12 cellular contexts compared by ENCODE assay signal in genomic region chr3:119508172-119508845, GRCh38. TPM values are rescaled to one million over a fixed set of nuclear protein-coding genes. Genes with fewer than 3 reads are reported as not detected.
DNase-seq lines count a peak whose midpoint lies in the region; ATAC-seq, FAIRE-seq and TF ChIP-seq lines count a peak whose summit lies in the region.
"Had no signal": no experiment of that assay in that cellular context is flagged by ENCODE, and none has a peak within 500 bp of the region (broad histone marks: within the 10 kb centered on the region; RNA-seq: fewer than 3 reads in every experiment).

No MANE protein-coding gene starts in this region.

- no peak overlapping the region for H3K4me2 ChIP-seq in K562 (ENCODE audit: insufficient read depth, low read length)

- H3K4me3 ChIP-seq in Jurkat, Clone E6-1 (ENCODE audit: low read length), result no peak overlapping the region
- no peak overlapping the region for H3K4me3 ChIP-seq in K562
- no peak overlapping the region for H3K4me3 ChIP-seq in body of pancreas

- peak overlapping the region; percentile 56 for H3K27ac ChIP-seq in K562 (ENCODE audit: extremely low read depth, low read depth, low read length)
- H3K27ac ChIP-seq in body of pancreas, result no peak overlapping the region

- POLR2A ChIA-PET in K562 (lab: Yijun Ruan, JAX), result interaction anchor here (0.9 to 1.4 kb wide), 4 partner anchors 8 to 23 kb away, joined by 3 to 12 read pairs (median 6); partner anchors contain the start of gene TIMMDC1

- no peak for TF ChIP-seq POLR2A in K562 (conservative IDR thresholded peaks at IDR 0.05)
- TF ChIP-seq POLR2A in body of pancreas (IDR thresholded peaks at IDR 0.05), result no peak

- H3K27me3 ChIP-seq in K562 (ENCODE audit: control insufficient read depth in 2 of 2, insufficient read depth in 2 of 2, low read length in 2 of 2) (no peaks in the 10 kb centered on the region), body of pancreas (no peaks in the 10 kb centered on the region)

- H3K4me1 ChIP-seq in K562 (replicated peaks in 1 of 2; ENCODE audit: control insufficient read depth in 2 of 2, insufficient read depth in 2 of 2, low read length in 2 of 2) (peaks cover 0 to 19% of the 10 kb centered on the region in 2 experiments; a peak in 3 of 5 replicates), body of pancreas (no peaks in the 10 kb centered on the region)

- intact Hi-C loops in K562 (cut with micrococcal nuclease), result no loop called here
- intact Hi-C loops in body of pancreas (cut with DNase I), result loop anchor here (10.0 kb wide), 1 partner anchor 66 kb away; the partner anchor contains the start of gene ADPRH

- peak; percentile 47; the same call in 1 of the 2 replicates for TF ChIP-seq EP300 in K562 (IDR thresholded peaks at IDR 0.05; ENCODE audit: low read length)

- 0 out of 4 replicates have a peak, but pooled peaks of 1 of the 2 experiments have one; percentile 4 for TF ChIP-seq RAD21 in K562 (CRISPR knock-in tag; conservative IDR thresholded peaks at IDR 0.05 in 1 of 2, IDR thresholded peaks at IDR 0.05 in 1 of 2)

- CTCF ChIA-PET in K562 (lab: Yijun Ruan, JAX; ENCODE audit: low intra/inter-chr PET ratio), result no interaction called here

- peaks cover 73% of the 10 kb centered on the region for H3K36me3 ChIP-seq in K562 (ENCODE audit: control insufficient read depth, insufficient read depth, low read length)
- peaks cover 0 to 14% of the 10 kb centered on the region in 2 donors for H3K36me3 ChIP-seq in body of pancreas (replicated peaks in 1 of 2; ENCODE audit: insufficient read depth in 1 of 2, low read depth in 2 of 2)

- peaks cover 35% of the 10 kb centered on the region for H3K79me2 ChIP-seq in K562 (ENCODE audit: control insufficient read depth, insufficient read depth, low read length)

- DNase-seq in GM20000 (ENCODE audit: low spot score), result peak; percentile 16
- peak; percentile 81 for DNase-seq in Jurkat, Clone E6-1 (ENCODE audit: low read depth, low spot score)
- DNase-seq in K562 (ENCODE audit: extremely low read depth in 1 of 4, low spot score in 3 of 4), result peak in 3 of 4 experiments; percentile 7 to 71 (median 57)
- no peak for DNase-seq in body of pancreas
- DNase-seq in MV-4-11 (lab: John Stamatoyannopoulos, UW), result no peak
- DNase-seq in RKO (ENCODE audit: low spot score), result no peak
- no peak for DNase-seq in amygdala (lab: John Stamatoyannopoulos, UW)
- DNase-seq: activated gamma-delta T cell treated with Interleukin-2 at 50 U/mL for 16 hours; DMS79; effector memory CD4-positive, alpha-beta T cell; NCI-H226 had no signal

- H4K20me1 ChIP-seq in K562 (replicated peaks; ENCODE audit: control insufficient read depth, insufficient read depth, low read length), result no peaks in the 10 kb centered on the region

- H3K9me1 ChIP-seq in K562 (ENCODE audit: control insufficient read depth, insufficient read depth, low read length), result no peaks in the 10 kb centered on the region

- H3K9me3 ChIP-seq in K562 (replicated peaks; ENCODE audit: control insufficient read depth, insufficient read depth, low read depth, low read length), result no peaks in the 10 kb centered on the region
- H3K9me3 ChIP-seq in body of pancreas, result no peaks in the 10 kb centered on the region

- in situ Hi-C loops in K562 (cut with MboI), result no loop called here

- peak overlapping the region in 1 of 2 experiments; percentile 37; a peak in 1 of 4 replicates for H3K9ac ChIP-seq in K562 (ENCODE audit: insufficient read depth in 1 of 2, low read depth in 2 of 2, low read length in 2 of 2)

- FAIRE-seq in K562 (lab: Jason Lieb, UNC), result peak; percentile 95

- TF ChIP-seq CTCF in GM20000 (IDR thresholded peaks at IDR 0.05; ENCODE audit: extremely low read depth, missing control alignments) (no peak), K562 (IDR thresholded peaks at IDR 0.05 in 2 of 3, conservative IDR thresholded peaks at IDR 0.05 in 1 of 3; ENCODE audit: insufficient read depth in 2 of 3, low read depth in 1 of 3, low read length in 3 of 3) (no peak), body of pancreas (IDR thresholded peaks at IDR 0.05) (no peak)

- 33% methylated on average over 1 of the region's 1 CpG for WGBS in K562 (ENCODE audit: insufficient coverage, low coverage, missing lambda C conversion rate)
- WGBS in body of pancreas, 2 donors, result 76 to 85% methylated on average over 1 of the region's 1 CpG

- peak; percentile 79 for ATAC-seq in GM18502 (IDR thresholded peaks at IDR 0.05; ENCODE audit: poor library complexity, unreplicated experiment)
- ATAC-seq in K562, result peak; percentile 92
- no peak for ATAC-seq in body of pancreas

- BruUV-seq in K562 (replicated peaks; lab: Mats Ljungman, UMichigan), result no TSS peak

- H2AFZ ChIP-seq in K562 (ENCODE audit: low read depth, low read length), result no peak overlapping the region

RNA-seq across cellular contexts. Expression of gene TIMMDC1, which starts 10.0 kb away (rescaled TPM):
- 128 TPM for polyA plus RNA-seq in Jurkat, Clone E6-1 (2012; ENCODE audit: insufficient read depth, insufficient read length)
- total RNA-seq in K562 (2011; cell fraction: chromatin; rRNA removed; ENCODE audit: low replicate concordance), result 29.0 and 43.3 TPM in 2 replicates
- 23.3 and 27.1 TPM in 2 replicates for total RNA-seq in K562 (2011; cell fraction: nucleolus; rRNA removed)
- total RNA-seq in K562 (2011; cell fraction: nucleoplasm; rRNA removed), result 44.1 and 63.1 TPM in 2 replicates
- total RNA-seq in K562 (2014; rRNA removed), result 62.1 and 78.8 TPM in 2 replicates
- 81.6 and 82.6 TPM in 2 replicates for total RNA-seq in K562 (2014; rRNA removed; fragmentation: Illumina TruSeq; extraction: Trizol)
- 63.8 and 87.4 TPM in 2 replicates for total RNA-seq in K562 (2015; rRNA removed; fragmentation: Illumina TruSeq; extraction: Trizol)
- total RNA-seq in K562 (2021), result 107 and 121 TPM in 2 replicates
- polyA plus RNA-seq in K562 (2011; rRNA removed), result 62.5 and 86.6 TPM in 2 replicates
- polyA plus RNA-seq in K562 (2011; cell fraction: cytosol; rRNA removed), result 58.4 and 78.7 TPM in 2 replicates
- polyA plus RNA-seq in K562 (2011; cell fraction: nucleus; rRNA removed), result 30.2 and 40.6 TPM in 2 replicates
- polyA plus RNA-seq in K562 (2012), result 71.7 and 77.0 TPM in 2 replicates
- 68.1 and 78.7 TPM in 2 replicates for polyA plus RNA-seq in K562 (2014; fragmentation: Illumina TruSeq; extraction: Trizol)
- polyA plus RNA-seq in K562 (2014; fragmentation: Nextera tagmentation; extraction: Ambion mirVana), result 100 to 1,000 TPM; 224 to 226 TPM
- polyA plus RNA-seq in K562 (2014; rRNA removed), result 79.0 and 88.9 TPM in 2 replicates
- polyA minus RNA-seq in K562 (2011; rRNA and poly(A)+ RNA removed), result 34.0 and 37.5 TPM in 2 replicates
- polyA minus RNA-seq in K562 (2011; cell fraction: cytosol; rRNA and poly(A)+ RNA removed), result 23.1 and 32.3 TPM in 2 replicates
- 27.7 and 31.1 TPM in 2 replicates for polyA minus RNA-seq in K562 (2011; cell fraction: nucleus; rRNA and poly(A)+ RNA removed)
- 10 to 100 TPM; 15.6 to 33.0 TPM for total RNA-seq in body of pancreas

RNA-seq across cellular contexts. Expression of gene POGLUT1, which starts 39.5 kb away (rescaled TPM):
- 13.3 TPM for polyA plus RNA-seq in Jurkat, Clone E6-1 (2012; ENCODE audit: insufficient read depth, insufficient read length)
- total RNA-seq in K562 (2011; cell fraction: chromatin; rRNA removed; ENCODE audit: low replicate concordance), result 28.4 and 47.6 TPM in 2 replicates
- 20.9 and 21.5 TPM in 2 replicates for total RNA-seq in K562 (2011; cell fraction: nucleolus; rRNA removed)
- 27.1 and 38.6 TPM in 2 replicates for total RNA-seq in K562 (2011; cell fraction: nucleoplasm; rRNA removed)
- total RNA-seq in K562 (2014; rRNA removed) (5.2 and 10.6 TPM in 2 replicates), K562 (2014; rRNA removed; fragmentation: Illumina TruSeq; extraction: Trizol) (12.2 and 13.9 TPM in 2 replicates), K562 (2015; rRNA removed; fragmentation: Illumina TruSeq; extraction: Trizol) (11.0 and 11.5 TPM in 2 replicates), K562 (2021) (11.6 and 11.7 TPM in 2 replicates), body of pancreas (10 to 100 TPM in 1 of 2 donors, 1 to 10 TPM in 1; 7.8 to 15.5 TPM)
- polyA plus RNA-seq in K562 (2011; rRNA removed) (11.7 and 14.4 TPM in 2 replicates), K562 (2014; fragmentation: Illumina TruSeq; extraction: Trizol) (8.7 and 10.7 TPM in 2 replicates), K562 (2014; fragmentation: Nextera tagmentation; extraction: Ambion mirVana) (10 to 100 TPM; 14.2 to 17.5 TPM), K562 (2014; rRNA removed) (8.7 and 12.1 TPM in 2 replicates)
- 2.3 and 5.5 TPM in 2 replicates for polyA plus RNA-seq in K562 (2011; cell fraction: cytosol; rRNA removed)
- 18.0 and 18.4 TPM in 2 replicates for polyA plus RNA-seq in K562 (2011; cell fraction: nucleus; rRNA removed)
- 8.7 and 10.1 TPM in 2 replicates for polyA plus RNA-seq in K562 (2012)
- polyA minus RNA-seq in K562 (2011; rRNA and poly(A)+ RNA removed), result 25.3 and 27.1 TPM in 2 replicates
- 8.9 and 9.4 TPM in 2 replicates for polyA minus RNA-seq in K562 (2011; cell fraction: cytosol; rRNA and poly(A)+ RNA removed)
- polyA minus RNA-seq in K562 (2011; cell fraction: nucleus; rRNA and poly(A)+ RNA removed), result 15.9 and 17.3 TPM in 2 replicates

RNA-seq across cellular contexts. Expression of gene TMEM39A, which starts 44.9 kb away (rescaled TPM):
- 29.3 TPM for polyA plus RNA-seq in Jurkat, Clone E6-1 (2012; ENCODE audit: insufficient read depth, insufficient read length)
- 100 and 139 TPM in 2 replicates for total RNA-seq in K562 (2011; cell fraction: chromatin; rRNA removed; ENCODE audit: low replicate concordance)
- 53.2 and 55.5 TPM in 2 replicates for total RNA-seq in K562 (2011; cell fraction: nucleolus; rRNA removed)
- 85.4 and 97.5 TPM in 2 replicates for total RNA-seq in K562 (2011; cell fraction: nucleoplasm; rRNA removed)
- total RNA-seq in K562 (2014; rRNA removed) (13.4 and 19.6 TPM in 2 replicates), K562 (2014; rRNA removed; fragmentation: Illumina TruSeq; extraction: Trizol) (16.6 and 18.3 TPM in 2 replicates), K562 (2015; rRNA removed; fragmentation: Illumina TruSeq; extraction: Trizol) (13.6 and 15.4 TPM in 2 replicates), K562 (2021) (25.7 and 27.1 TPM in 2 replicates), body of pancreas (10 to 100 TPM; 50.1 to 85.4 TPM)
- polyA plus RNA-seq in K562 (2011; rRNA removed) (41.5 and 64.0 TPM in 2 replicates), K562 (2014; fragmentation: Illumina TruSeq; extraction: Trizol) (12.0 and 13.6 TPM in 2 replicates), K562 (2014; fragmentation: Nextera tagmentation; extraction: Ambion mirVana) (10 to 100 TPM; 15.0 to 15.3 TPM), K562 (2014; rRNA removed) (17.1 and 24.9 TPM in 2 replicates)
- 17.7 and 37.5 TPM in 2 replicates for polyA plus RNA-seq in K562 (2011; cell fraction: cytosol; rRNA removed)
- 89.7 and 134 TPM in 2 replicates for polyA plus RNA-seq in K562 (2011; cell fraction: nucleus; rRNA removed)
- polyA plus RNA-seq in K562 (2012), result 14.0 and 21.7 TPM in 2 replicates
- polyA minus RNA-seq in K562 (2011; rRNA and poly(A)+ RNA removed), result 67.7 and 85.7 TPM in 2 replicates
- 12.7 and 13.8 TPM in 2 replicates for polyA minus RNA-seq in K562 (2011; cell fraction: cytosol; rRNA and poly(A)+ RNA removed)
- polyA minus RNA-seq in K562 (2011; cell fraction: nucleus; rRNA and poly(A)+ RNA removed), result 35.4 and 74.1 TPM in 2 replicates

RNA-seq across cellular contexts. Expression of gene CD80, which starts 51.1 kb away (rescaled TPM):
- polyA plus RNA-seq in Jurkat, Clone E6-1 (2012; ENCODE audit: insufficient read depth, insufficient read length), result not detected
- total RNA-seq in K562 (2011; cell fraction: chromatin; rRNA removed; ENCODE audit: low replicate concordance), result 10.2 and 14.8 TPM in 2 replicates
- 6.7 and 10.7 TPM in 2 replicates for total RNA-seq in K562 (2011; cell fraction: nucleolus; rRNA removed)
- total RNA-seq in K562 (2011; cell fraction: nucleoplasm; rRNA removed), result 9.2 and 12.3 TPM in 2 replicates
- 5.0 and 5.5 TPM in 2 replicates for total RNA-seq in K562 (2014; rRNA removed)
- 5.6 and 6.5 TPM in 2 replicates for total RNA-seq in K562 (2014; rRNA removed; fragmentation: Illumina TruSeq; extraction: Trizol)
- total RNA-seq in K562 (2015; rRNA removed; fragmentation: Illumina TruSeq; extraction: Trizol), result 6.9 and 8.2 TPM in 2 replicates
- total RNA-seq in K562 (2021), result 4.4 and 4.8 TPM in 2 replicates
- 0.38 and 3.0 TPM in 2 replicates for polyA plus RNA-seq in K562 (2011; rRNA removed)
- 0.18 and 1.5 TPM in 2 replicates for polyA plus RNA-seq in K562 (2011; cell fraction: cytosol; rRNA removed)
- polyA plus RNA-seq in K562 (2011; cell fraction: nucleus; rRNA removed), result 0.21 and 3.3 TPM in 2 replicates
- 7.0 and 23.4 TPM in 2 replicates for polyA plus RNA-seq in K562 (2012)
- polyA plus RNA-seq in K562 (2014; fragmentation: Illumina TruSeq; extraction: Trizol), result 6.0 and 6.6 TPM in 2 replicates
- polyA plus RNA-seq in K562 (2014; fragmentation: Nextera tagmentation; extraction: Ambion mirVana), result 1 to 10 TPM; 5.7 to 6.6 TPM
- polyA plus RNA-seq in K562 (2014; rRNA removed), result 3.7 and 5.3 TPM in 2 replicates
- 0.87 and 3.6 TPM in 2 replicates for polyA minus RNA-seq in K562 (2011; rRNA and poly(A)+ RNA removed)
- 0.86 TPM in 1 of 2 replicates, not detected in the other for polyA minus RNA-seq in K562 (2011; cell fraction: cytosol; rRNA and poly(A)+ RNA removed)
- 0.11 and 2.2 TPM in 2 replicates for polyA minus RNA-seq in K562 (2011; cell fraction: nucleus; rRNA and poly(A)+ RNA removed)
- under 1 TPM in 1 of 2 donors, not detected in 1; 0.26 TPM for total RNA-seq in body of pancreas

Comparison
In these comparisons a context has a peak if more than half of its experiments do, and no peak if none do; other contexts are left out.
1. DNase-seq: peak in GM20000 (single experiment), Jurkat, Clone E6-1 (single experiment) and K562 (3 of 4); none in body of pancreas (0 of 4), MV-4-11 (single experiment), RKO (single experiment) and amygdala (0 of 56).